In genomic region chr3:119240101-119240581, GRCh38 we compare ENCODE assay signal across 8 cellular contexts. TPM values are rescaled to one million over a fixed set of nuclear protein-coding genes. Genes with fewer than 3 reads are reported as not detected.
A peak's percentile ranks its signal among the peaks of the same experiment; 100 is the strongest.
DNase-seq lines count a peak whose midpoint lies in the region; ATAC-seq, FAIRE-seq and TF ChIP-seq lines count a peak whose summit lies in the region.

No MANE protein-coding gene starts in this region.

- H3K27me3 ChIP-seq in ascending aorta (no peaks in the 10 kb centered on the region), iPS-20b (ENCODE audit: insufficient read depth, low read length) (no peaks in the 10 kb centered on the region)

- intact Hi-C loops in Right ventricle myocardium superior (cut with DNase I), result no loop called here
- intact Hi-C loops in cardiac septum (cut with DNase I), result loop anchor here (2.0 to 5.0 kb wide), 3 partner anchors 55 to 358 kb away; partner anchors contain the start of genes ARHGAP31 and TEX55
- intact Hi-C loops in ascending aorta (cut with DNase I), result loop anchor here (1.0 to 10.0 kb wide), 6 partner anchors 54 to 465 kb away; partner anchors contain the start of genes ARHGAP31, CFAP91, COX17 and TIMMDC1

- H3K27ac ChIP-seq in ascending aorta, result peak overlapping the region; percentile 92 to 96
- H3K27ac ChIP-seq in iPS-20b (ENCODE audit: low read length), result peak overlapping the region; percentile 1
- H3K27ac ChIP-seq in skin epidermis, result peak overlapping the region; percentile 41 to 97 (median 92)

- ATAC-seq in Right ventricle myocardium superior (ENCODE audit: poor library complexity), result peak; percentile 13
- peak; percentile 8 for ATAC-seq in HG02763 (IDR thresholded peaks at IDR 0.05; ENCODE audit: unreplicated experiment)

- H3K9me3 ChIP-seq in ascending aorta (no peaks in the 10 kb centered on the region), iPS-20b (ENCODE audit: insufficient read depth, low read depth, low read length) (no peaks in the 10 kb centered on the region)

- H3K36me3 ChIP-seq in ascending aorta (peaks cover 0 to 12% of the 10 kb centered on the region in 2 donors), iPS-20b (ENCODE audit: insufficient read depth, low read depth, low read length) (peaks cover 22% of the 10 kb centered on the region)

- TF ChIP-seq CTCF in ascending aorta (IDR thresholded peaks at IDR 0.05), result no peak

- H3K4me1 ChIP-seq in ascending aorta, result peaks cover 6 to 7% of the 10 kb centered on the region in 2 donors
- peaks cover 3% of the 10 kb centered on the region; the same call in 1 of the 2 replicates for H3K4me1 ChIP-seq in iPS-20b (ENCODE audit: insufficient read depth, low read length)

- H3K9ac ChIP-seq in iPS-20b (ENCODE audit: low read depth, low read length), result peak overlapping the region; percentile 87

- FAIRE-seq in RCC 7860 (lab: Jason Lieb, UNC), result no peak

- H3K4me3 ChIP-seq in ascending aorta (peak overlapping the region; percentile 80 to 86), iPS-20b (ENCODE audit: low read length) (peak overlapping the region; percentile 89), skin epidermis (peak overlapping the region; percentile 63 to 91 (median 81))

- DNase-seq in Right ventricle myocardium superior (no peak), cardiac septum (ENCODE audit: low spot score) (no peak), NCI-H146 treated with DMSO at 0.1 percent for 48 hours (lab: John Stamatoyannopoulos, UW; ENCODE audit: unreplicated experiment) (peak; percentile 40), ascending aorta (ENCODE audit: low spot score in 2 of 2) (no peak), RCC 7860 (ENCODE audit: low spot score) (no peak)

RNA-seq across cellular contexts. Expression of gene B4GALT4, which starts 0.5 kb away (rescaled TPM):
- 10.5 TPM for total RNA-seq in Right ventricle myocardium superior
- total RNA-seq in cardiac septum, result 13.2 TPM
- total RNA-seq in ascending aorta, result 6.4 TPM

RNA-seq across cellular contexts. Expression of gene ARHGAP31, which starts 54.0 kb away (rescaled TPM):
- total RNA-seq in Right ventricle myocardium superior (42.1 TPM), cardiac septum (35.7 TPM), ascending aorta (31.4 TPM)

Comparison
In these comparisons a context has a peak if more than half of its experiments do, and no peak if none do; other contexts are left out.
1. H3K27ac ChIP-seq: peak in every context shown above with its lines; median percentile 94 in ascending aorta; 92 in skin epidermis; 1 in iPS-20b.